ENCODE assay signal across 22 cellular contexts in genomic region chr1:35406103-35406502, GRCh38.
A peak's percentile ranks its signal among the peaks of the same experiment; 100 is the strongest.
DNase-seq lines count a peak whose midpoint lies in the region; ATAC-seq, FAIRE-seq and TF ChIP-seq lines count a peak whose summit lies in the region.
"Had no signal": no experiment of that assay in that cellular context is flagged by ENCODE, and none has a peak within 500 bp of the region (broad histone marks: within the 10 kb centered on the region; RNA-seq: fewer than 3 reads in every experiment).

No MANE protein-coding gene starts in this region.

- H2BK15ac ChIP-seq in IMR-90 (ENCODE audit: low read depth, low read length) = no peak overlapping the region

- peaks cover 37% of the 10 kb centered on the region for H3K36me3 Mint-ChIP-seq in central memory CD8-positive, alpha-beta T cell (ENCODE audit: insufficient read depth)
- peaks cover 79% of the 10 kb centered on the region for H3K36me3 Mint-ChIP-seq in nephron progenitor cell (ENCODE audit: low read depth)

- H2AK5ac ChIP-seq in IMR-90 (ENCODE audit: low read depth, low read length) = no peak overlapping the region

- no peak overlapping the region for H3K56ac ChIP-seq in IMR-90 (ENCODE audit: extremely low read depth, insufficient read depth, low read length)

- no peaks in the 10 kb centered on the region for H3K9me1 ChIP-seq in IMR-90 (ENCODE audit: insufficient read depth, low read length)

- POLR2A ChIA-PET in IMR-90 (lab: Charles Lee; ENCODE audit: unreplicated experiment) = no interaction called here

- H3K27ac ChIP-seq in IMR-90 (ENCODE audit: insufficient read depth, low read length) (no peak overlapping the region), right cardiac atrium (ENCODE audit: low read length) (no peak overlapping the region)
- H3K27ac ChIP-seq: RWPE1 had no signal

- H3K14ac ChIP-seq in IMR-90 (replicated peaks; ENCODE audit: low read depth, low read length) = no peak overlapping the region

- 0 out of 2 replicates have a peak, but pooled peaks cover 5% of the 10 kb centered on the region for H4K20me1 ChIP-seq in IMR-90 (ENCODE audit: insufficient read depth, low read length)

- no peak overlapping the region for H3K18ac ChIP-seq in IMR-90 (ENCODE audit: low read depth, low read length)

- dilution Hi-C loops in IMR-90 (cut with HindIII; ENCODE audit: low sequenced_read_pairs, unreplicated experiment) = no loop called here

- no peaks in the 10 kb centered on the region for H3K27me3 ChIP-seq in IMR-90 (ENCODE audit: control insufficient read depth, insufficient read depth, low read length)
- no peaks in the 10 kb centered on the region for H3K27me3 ChIP-seq in right cardiac atrium (ENCODE audit: control insufficient read depth, insufficient read depth)

- TF ChIP-seq RAD21 in IMR-90 (IDR thresholded peaks at IDR 0.05; ENCODE audit: low read length) = no peak

- H4K91ac ChIP-seq in IMR-90 (ENCODE audit: insufficient read depth, low read depth, low read length) = no peak overlapping the region

- no peak overlapping the region for H3K23ac ChIP-seq in IMR-90 (ENCODE audit: low read depth, low read length)

- no peak overlapping the region for H3K4me2 ChIP-seq in IMR-90 (ENCODE audit: low read depth, low read length)

- H3K27ac Mint-ChIP-seq in central memory CD8-positive, alpha-beta T cell (ENCODE audit: low read depth) = peak overlapping the region; percentile 25
- H3K27ac Mint-ChIP-seq in nephron progenitor cell = peak overlapping the region; percentile 20
- H3K27ac Mint-ChIP-seq: HFFc6 had no signal

- no peaks in the 10 kb centered on the region for H3K9me3 ChIP-seq in IMR-90 (ENCODE audit: control insufficient read depth, insufficient read depth, low read length)
- no peaks in the 10 kb centered on the region for H3K9me3 ChIP-seq in right cardiac atrium (ENCODE audit: control insufficient read depth, low read length)

- H3K4me3 Mint-ChIP-seq in central memory CD8-positive, alpha-beta T cell = no peak overlapping the region
- no peak overlapping the region for H3K4me3 Mint-ChIP-seq in nephron progenitor cell
- H3K4me3 Mint-ChIP-seq: HFFc6 had no signal

- H2BK120ac ChIP-seq in IMR-90 (ENCODE audit: low read depth, low read length) = no peak overlapping the region

- no peak overlapping the region for H3K4me3 ChIP-seq in IMR-90 (ENCODE audit: insufficient read depth, low read depth, low read length)
- H3K4me3 ChIP-seq in right cardiac atrium (ENCODE audit: low read length) = no peak overlapping the region

- H3K79me1 ChIP-seq in IMR-90 (ENCODE audit: low read depth in 1 of 2, low read length in 2 of 2) = peaks cover 4 to 6% of the 10 kb centered on the region in 2 experiments; a peak in 3 of 4 replicates

- H3K4me1 Mint-ChIP-seq in central memory CD8-positive, alpha-beta T cell = no peaks in the 10 kb centered on the region
- H3K4me1 Mint-ChIP-seq in nephron progenitor cell = peaks cover 6% of the 10 kb centered on the region

- in situ Hi-C loops in IMR-90 (cut with MboI; ENCODE audit: low sequenced_read_pairs) = no loop called here

- H2AFZ ChIP-seq in IMR-90 (replicated peaks; ENCODE audit: low read length, poor library complexity) = no peak overlapping the region

- no peak overlapping the region for H4K5ac ChIP-seq in IMR-90 (ENCODE audit: low read depth, low read length)

- TF ChIP-seq CTCF in IMR-90 (conservative IDR thresholded peaks at IDR 0.05; ENCODE audit: low read depth, low read length) = no peak
- no peak for TF ChIP-seq CTCF in nephron progenitor cell (IDR thresholded peaks at IDR 0.05)

- TF ChIP-seq POLR2A in H54 (IDR thresholded peaks at IDR 0.05; ENCODE audit: low read depth, low read length) (no peak), IMR-90 (IDR thresholded peaks at IDR 0.05; ENCODE audit: low read depth, low read length) (no peak)

- H3K4ac ChIP-seq in IMR-90 (ENCODE audit: low read depth, low read length) = no peak overlapping the region

- H4K8ac ChIP-seq in IMR-90 (ENCODE audit: low read depth in 2 of 2, low read length in 2 of 2) = no peak overlapping the region

- no peak overlapping the region for H2BK20ac ChIP-seq in IMR-90 (ENCODE audit: low read depth, low read length)

- DNase-seq in H54 (ENCODE audit: insufficient read length, low spot score) (no peak), IMR-90 (peak; percentile 39), nephron progenitor cell (no peak), right cardiac atrium (no peak)
- DNase-seq in central memory CD8-positive, alpha-beta T cell (ENCODE audit: low spot score in 2 of 2) = no peak
- DNase-seq: ACHN, C1 segment of cervical spinal cord, DND-41, HFFc6, NCI-H1092, NCI-H1436 treated with DMSO at 0.1 percent for 48 hours, NCI-H2029, NCI-H748 treated with DMSO at 0.1 percent for 48 hours, SIG-M5, T-helper 1 cell had no signal

- peaks cover 35% of the 10 kb centered on the region for H3K36me3 ChIP-seq in IMR-90 (ENCODE audit: control insufficient read depth, insufficient read depth, low read length)

- H3K4me1 ChIP-seq in IMR-90 (ENCODE audit: control insufficient read depth, insufficient read depth, low read length) (no peaks in the 10 kb centered on the region), right cardiac atrium (ENCODE audit: control insufficient read depth, insufficient read depth, low read length) (no peaks in the 10 kb centered on the region)

- no peaks in the 10 kb centered on the region for H3K9me3 Mint-ChIP-seq in central memory CD8-positive, alpha-beta T cell
- peaks cover 16% of the 10 kb centered on the region for H3K9me3 Mint-ChIP-seq in nephron progenitor cell
- H3K9me3 Mint-ChIP-seq: HFFc6 had no signal

- intact Hi-C loops in IMR-90 (cut with micrococcal nuclease) = no loop called here
- intact Hi-C loops in right cardiac atrium (cut with DNase I) = no loop called here

- CTCF ChIA-PET in IMR-90 (lab: Yijun Ruan, JAX) = no interaction called here

- H3K27me3 Mint-ChIP-seq in central memory CD8-positive, alpha-beta T cell = no peaks in the 10 kb centered on the region
- no peaks in the 10 kb centered on the region for H3K27me3 Mint-ChIP-seq in nephron progenitor cell (ENCODE audit: low read depth, poor library complexity)

- ATAC-seq in IMR-90 (ENCODE audit: low read depth) (peak; percentile 59), GM21786 (IDR thresholded peaks at IDR 0.05; ENCODE audit: unreplicated experiment) (no peak), GM19397 (IDR thresholded peaks at IDR 0.05; ENCODE audit: unreplicated experiment) (no peak), right cardiac atrium (no peak)
- ATAC-seq in central memory CD8-positive, alpha-beta T cell (replicated peaks; ENCODE audit: extremely low read depth, poor library complexity, severe bottlenecking) = no peak

- no peak overlapping the region for H3K9ac ChIP-seq in IMR-90 (ENCODE audit: low read depth, low read length)

- no peak overlapping the region for H2AK9ac ChIP-seq in IMR-90 (replicated peaks; ENCODE audit: low read depth, low read length, poor library complexity)

- BruUV-seq in IMR-90 (replicated peaks; lab: Mats Ljungman, UMichigan) = no TSS peak

- no peak overlapping the region for H2BK5ac ChIP-seq in IMR-90 (ENCODE audit: low read depth, low read length, poor library complexity, severe bottlenecking)

- peak; percentile 6 for FAIRE-seq in H54 (lab: Jason Lieb, UNC)
- FAIRE-seq: D721Med, G401.6, GM19239, H1 had no signal

TF ChIP-seq in IMR-90, 13 proteins besides CTCF, POLR2A, EP300 and RAD21:
- TF ChIP-seq CEBPB (IDR thresholded peaks at IDR 0.05; ENCODE audit: low read depth, low read length) (no peak), SMC3 (IDR thresholded peaks at IDR 0.05; ENCODE audit: low read depth, low read length) (no peak), BHLHE40 (IDR thresholded peaks at IDR 0.05; ENCODE audit: low read depth, low read length) (no peak), MAFK (IDR thresholded peaks at IDR 0.05; ENCODE audit: low read depth, low read length) (no peak), MXI1 (IDR thresholded peaks at IDR 0.05; ENCODE audit: borderline replicate concordance, low read depth, low read length) (no peak), RFX5 (IDR thresholded peaks at IDR 0.05; ENCODE audit: low read depth, low read length) (no peak), CHD1 (IDR thresholded peaks at IDR 0.05; ENCODE audit: low read depth, low read length) (no peak), RCOR1 (IDR thresholded peaks at IDR 0.05; ENCODE audit: insufficient replicate concordance, low read length) (no peak), ELK1 (IDR thresholded peaks at IDR 0.05; ENCODE audit: borderline replicate concordance, low read depth, low read length) (no peak), FOS (IDR thresholded peaks at IDR 0.05; ENCODE audit: low read depth, low read length) (no peak), MAZ (IDR thresholded peaks at IDR 0.05; ENCODE audit: borderline replicate concordance, low read depth, low read length) (no peak), NFE2L2 (IDR thresholded peaks at IDR 0.05; ENCODE audit: low read depth, low read length) (no peak)
- TF ChIP-seq, protein P1, sequence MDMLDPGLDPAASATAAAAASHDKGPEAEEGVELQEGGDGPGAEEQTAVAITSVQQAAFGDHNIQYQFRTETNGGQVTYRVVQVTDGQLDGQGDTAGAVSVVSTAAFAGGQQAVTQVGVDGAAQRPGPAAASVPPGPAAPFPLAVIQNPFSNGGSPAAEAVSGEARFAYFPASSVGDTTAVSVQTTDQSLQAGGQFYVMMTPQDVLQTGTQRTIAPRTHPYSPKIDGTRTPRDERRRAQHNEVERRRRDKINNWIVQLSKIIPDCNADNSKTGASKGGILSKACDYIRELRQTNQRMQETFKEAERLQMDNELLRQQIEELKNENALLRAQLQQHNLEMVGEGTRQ (IDR thresholded peaks at IDR 0.05; ENCODE audit: low read depth, low read length) = no peak
